21 cellular contexts compared by ENCODE assay signal in genomic region chr10:35439172-35439571, GRCh38.
DNase-seq lines count a peak whose midpoint lies in the region; ATAC-seq, FAIRE-seq and TF ChIP-seq lines count a peak whose summit lies in the region.
"Had no signal": no experiment of that assay in that cellular context is flagged by ENCODE, and none has a peak within 500 bp of the region (broad histone marks: within the 10 kb centered on the region; RNA-seq: fewer than 3 reads in every experiment).

No MANE protein-coding gene starts in this region.

- H3K27ac ChIP-seq in SK-N-SH (ENCODE audit: low read depth in 2 of 2, low read length in 1 of 2) (no peak overlapping the region), HepG2 (ENCODE audit: extremely low read length, insufficient read depth, low read length) (no peak overlapping the region), right lobe of liver (no peak overlapping the region)
- H3K27ac ChIP-seq: 22Rv1, A549, BLaER1, HL-60 had no signal

- no peak for TF ChIP-seq RAD21 in SK-N-SH (IDR thresholded peaks at IDR 0.05; ENCODE audit: low read length)
- no peak for TF ChIP-seq RAD21 in HepG2 (CRISPR knock-in tag; IDR thresholded peaks at IDR 0.05)

- DNase-seq in SK-N-SH (no peak), HepG2 (ENCODE audit: low spot score) (no peak), right lobe of liver (no peak), AML-193 (lab: John Stamatoyannopoulos, UW) (no peak)
- DNase-seq: Calu3; CD8-positive, alpha-beta T cell; DMS79 treated with DMSO at 0.1 percent for 48 hours; GF-D8; GOT3; H7; IMR-90; KBM-7 had no signal

- H3K4me1 ChIP-seq in SK-N-SH (ENCODE audit: control insufficient read depth in 1 of 2, insufficient read depth in 2 of 2, low read depth in 1 of 2, low read length in 1 of 2) (peaks cover 0 to 12% of the 10 kb centered on the region in 2 experiments; a peak in 2 of 4 replicates), HepG2 (ENCODE audit: insufficient read depth, low read length) (peaks cover 36% of the 10 kb centered on the region), right lobe of liver (no peaks in the 10 kb centered on the region)
- H3K4me1 ChIP-seq: A549 had no signal

- peaks cover 50% of the 10 kb centered on the region for H3K9me3 Mint-ChIP-seq in dendritic cell treated with granulocyte-macrophage colony-stimulating factor and Interleukin-4, amounts not matched to agents 40 ng/mL and 50 ng/mL, for 4 days

- intact Hi-C loops in HepG2 (cut with micrococcal nuclease; ENCODE audit: unreplicated experiment): no loop called here
- intact Hi-C loops in right lobe of liver (cut with DNase I): no loop called here
- intact Hi-C loops in dendritic cell treated with granulocyte-macrophage colony-stimulating factor and Interleukin-4, amounts not matched to agents 40 ng/mL and 50 ng/mL, for 4 days (cut with micrococcal nuclease): no loop called here

- H3K9ac ChIP-seq in SK-N-SH (no peak overlapping the region), HepG2 (ENCODE audit: insufficient read depth, low read depth, low read length) (no peak overlapping the region)
- H3K9ac ChIP-seq: BLaER1 had no signal

- peaks cover 63% of the 10 kb centered on the region for H3K36me3 Mint-ChIP-seq in dendritic cell treated with granulocyte-macrophage colony-stimulating factor and Interleukin-4, amounts not matched to agents 40 ng/mL and 50 ng/mL, for 4 days (ENCODE audit: low read depth)

- H3K4me2 ChIP-seq in SK-N-SH (no peak overlapping the region), HepG2 (ENCODE audit: low read depth, low read length) (no peak overlapping the region)
- H3K4me2 ChIP-seq: A549, BLaER1 had no signal

- H3K4me3 ChIP-seq in SK-N-SH (ENCODE audit: low read depth in 2 of 2, low read length in 1 of 2) (no peak overlapping the region), HepG2 (replicated peaks in 1 of 3; ENCODE audit: insufficient read depth in 1 of 3, low read depth in 2 of 3, low read length in 3 of 3) (no peak overlapping the region), right lobe of liver (no peak overlapping the region)
- H3K4me3 ChIP-seq: A549, BLaER1 had no signal

- H3K27ac Mint-ChIP-seq in dendritic cell treated with granulocyte-macrophage colony-stimulating factor and Interleukin-4, amounts not matched to agents 40 ng/mL and 50 ng/mL, for 4 days: peak overlapping the region; percentile 8
- H3K27ac Mint-ChIP-seq: CD8-positive, alpha-beta T cell had no signal

- CTCF ChIA-PET in SK-N-SH (lab: Yijun Ruan, JAX) (interaction anchor here (0.6 kb wide), 1 partner anchor 802 kb away, joined by 3 read pairs; no protein-coding TSS in a partner anchor), HepG2 (lab: Yijun Ruan, JAX; ENCODE audit: low intra/inter-chr PET ratio, low total read pairs) (no interaction called here)

- POLR2A ChIA-PET in SK-N-SH (lab: Yijun Ruan, JAX) (no interaction called here), HepG2 (lab: Yijun Ruan, JAX) (no interaction called here)

- H2AFZ ChIP-seq in SK-N-SH (ENCODE audit: low read depth) (no peak overlapping the region), HepG2 (ENCODE audit: low read length) (no peak overlapping the region)

- BruUV-seq in HepG2 (replicated peaks; lab: Mats Ljungman, UMichigan): no TSS peak

- TF ChIP-seq EP300 in SK-N-SH (IDR thresholded peaks at IDR 0.05; ENCODE audit: borderline replicate concordance in 1 of 2, low read depth in 1 of 2, low read length in 1 of 2) (no peak), HepG2 (IDR thresholded peaks at IDR 0.05; ENCODE audit: low read depth in 2 of 2, low read length in 2 of 2) (no peak), HepG2 (CRISPR knock-in tag; IDR thresholded peaks at IDR 0.05; ENCODE audit: borderline replicate concordance) (no peak)

- H3K27me3 Mint-ChIP-seq in dendritic cell treated with granulocyte-macrophage colony-stimulating factor and Interleukin-4, amounts not matched to agents 40 ng/mL and 50 ng/mL, for 4 days: no peaks in the 10 kb centered on the region

- H3F3A ChIP-seq in SK-N-SH (replicated peaks; ENCODE audit: insufficient read depth): no peaks in the 10 kb centered on the region

- H3K9me3 ChIP-seq in SK-N-SH: peaks cover 10% of the 10 kb centered on the region
- peaks cover 31% of the 10 kb centered on the region for H3K9me3 ChIP-seq in HepG2 (ENCODE audit: low read length)
- H3K9me3 ChIP-seq in right lobe of liver: peaks cover 0 to 12% (median 0%) of the 10 kb centered on the region in 4 donors

- ATAC-seq in SK-N-SH treated with all-trans-retinoic acid at 6 μM for 48 hours: no peak
- ATAC-seq in HepG2: no peak
- ATAC-seq in right lobe of liver: no peak
- ATAC-seq in HG02981 (IDR thresholded peaks at IDR 0.05; ENCODE audit: unreplicated experiment): no peak
- ATAC-seq: A549; CD8-positive, alpha-beta T cell; HCT116 had no signal

- TF ChIP-seq POLR2A in HepG2 (IDR thresholded peaks at IDR 0.05; ENCODE audit: insufficient read depth in 1 of 2, low read depth in 2 of 2, low read length in 2 of 2): no peak
- no peak for TF ChIP-seq POLR2A in right lobe of liver (IDR thresholded peaks at IDR 0.05)

- FAIRE-seq in HepG2 (lab: Jason Lieb, UNC): no peak

- H3K4me1 Mint-ChIP-seq in dendritic cell treated with granulocyte-macrophage colony-stimulating factor and Interleukin-4, amounts not matched to agents 40 ng/mL and 50 ng/mL, for 4 days (ENCODE audit: low read depth): peaks cover 60% of the 10 kb centered on the region

- H3K4me3 Mint-ChIP-seq in dendritic cell treated with granulocyte-macrophage colony-stimulating factor and Interleukin-4, amounts not matched to agents 40 ng/mL and 50 ng/mL, for 4 days: no peak overlapping the region
- H3K4me3 Mint-ChIP-seq: CD14-positive monocyte; CD8-positive, alpha-beta T cell had no signal

- in situ Hi-C loops in HepG2 (cut with HindIII; ENCODE audit: extremely low pct_ligation_motif_present, low pct_unique_long_range_greater_than_20kb): no loop called here

- 95% methylated on average over 2 of the region's 2 CpGs for WGBS in SK-N-SH (ENCODE audit: low lambda C conversion rate)
- 99% methylated on average over 2 of the region's 2 CpGs for WGBS in HepG2 (ENCODE audit: low lambda C conversion rate)
- 86% methylated on average over 2 of the region's 2 CpGs for WGBS in right lobe of liver (ENCODE audit: insufficient coverage, low coverage, low lambda C conversion rate, missing lambda C conversion rate)

- H3K36me3 ChIP-seq in SK-N-SH (replicated peaks in 1 of 2; ENCODE audit: control insufficient read depth in 1 of 2, insufficient read depth in 2 of 2, low read length in 1 of 2) (peaks cover 0 to 8% of the 10 kb centered on the region in 2 experiments), HepG2 (replicated peaks in 1 of 2; ENCODE audit: control insufficient read depth in 1 of 2, insufficient read depth in 2 of 2, low read length in 2 of 2) (no peaks in the 10 kb centered on the region; a peak in 2 of 5 replicates), right lobe of liver (no peaks in the 10 kb centered on the region)

- no peaks in the 10 kb centered on the region for H3K9me2 ChIP-seq in SK-N-SH

- H4K20me1 ChIP-seq in SK-N-SH (ENCODE audit: insufficient read depth) (peaks cover 28% of the 10 kb centered on the region), HepG2 (ENCODE audit: insufficient read depth, low read length) (0 out of 2 replicates have a peak, but pooled peaks cover 3% of the 10 kb centered on the region)

- H3K79me2 ChIP-seq in SK-N-SH (ENCODE audit: insufficient read depth) (peaks cover 96% of the 10 kb centered on the region), HepG2 (ENCODE audit: insufficient read depth, low read length) (peaks cover 64% of the 10 kb centered on the region)

- H3K27me3 ChIP-seq in SK-N-SH (ENCODE audit: insufficient read depth) (no peaks in the 10 kb centered on the region), HepG2 (ENCODE audit: control insufficient read depth in 1 of 2, insufficient read depth in 2 of 2, low read length in 2 of 2) (no peaks in the 10 kb centered on the region), right lobe of liver (no peaks in the 10 kb centered on the region)
- H3K27me3 ChIP-seq: BLaER1 had no signal

- TF ChIP-seq CTCF in SK-N-SH (IDR thresholded peaks at IDR 0.05) (no peak), HepG2 (CRISPR knock-in tag; IDR thresholded peaks at IDR 0.05) (no peak), right lobe of liver (IDR thresholded peaks at IDR 0.05) (no peak)

TF ChIP-seq in SK-N-SH treated with all-trans-retinoic acid at 6 μM for 48 hours, 23 proteins besides CTCF, POLR2A, EP300 and RAD21:
- TF ChIP-seq ZFP30 (CRISPR knock-in tag; IDR thresholded peaks at IDR 0.05): peak; percentile 97
- TF ChIP-seq TOX (CRISPR knock-in tag; IDR thresholded peaks at IDR 0.05; ENCODE audit: borderline replicate concordance): no peak
TF ChIP-seq in SK-N-SH treated with all-trans-retinoic acid at 6 μM for 48 hours: peak in this region for 1.

TF ChIP-seq in SK-N-SH, 30 proteins besides CTCF, POLR2A, EP300 and RAD21 (continues in another document):
- TF ChIP-seq MAX (IDR thresholded peaks at IDR 0.05; ENCODE audit: low read depth): no peak
- no peak for TF ChIP-seq ELF1 (IDR thresholded peaks at IDR 0.05)
- TF ChIP-seq GABPA (IDR thresholded peaks at IDR 0.05; ENCODE audit: low read depth): no peak
- TF ChIP-seq FOSL2 (IDR thresholded peaks at IDR 0.05; ENCODE audit: borderline replicate concordance, low read depth): no peak
- TF ChIP-seq EZH2phosphoT487 (IDR thresholded peaks at IDR 0.05; ENCODE audit: borderline replicate concordance, low read depth): no peak
- TF ChIP-seq NFIC (IDR thresholded peaks at IDR 0.05; ENCODE audit: borderline replicate concordance): no peak
- no peak for TF ChIP-seq FOXJ3 (CRISPR knock-in tag; IDR thresholded peaks at IDR 0.05)
- TF ChIP-seq GATA2 (CRISPR knock-in tag; IDR thresholded peaks at IDR 0.05): no peak
- TF ChIP-seq TCF12 (IDR thresholded peaks at IDR 0.05): no peak

TF ChIP-seq in HepG2, 621 proteins besides CTCF, POLR2A, EP300 and RAD21:
- TF ChIP-seq ZBTB26 (CRISPR knock-in tag; IDR thresholded peaks at IDR 0.05; ENCODE audit: borderline replicate concordance): no peak
- peak; percentile 98 for TF ChIP-seq ZNF160 (CRISPR knock-in tag; IDR thresholded peaks at IDR 0.05)
TF ChIP-seq in HepG2: peak in this region for 1.
